In genomic region chr12:5043589-5044419, GRCh38 we compare ENCODE assay signal across 11 cellular contexts. TPM values are rescaled to one million over a fixed set of nuclear protein-coding genes. Genes with fewer than 3 reads are reported as not detected.
DNase-seq lines count a peak whose midpoint lies in the region; ATAC-seq and TF ChIP-seq lines count a peak whose summit lies in the region.
"Had no signal": no experiment of that assay in that cellular context is flagged by ENCODE, and none has a peak within 500 bp of the region (broad histone marks: within the 10 kb centered on the region; RNA-seq: fewer than 3 reads in every experiment).

KCNA5 (plus strand) TSS chr12:5043879; CDS start chr12:5044148, 269 bp downstream.

- H3K18ac ChIP-seq in neuronal stem cell (ENCODE audit: low read length), result peak within 1 kb of the TSS; percentile 90

- intact Hi-C loops in heart left ventricle (cut with DNase I), result no loop called here

- WGBS in heart left ventricle, 4 donors, result 3 to 4% (median 3%) methylated on average over 37 to 68 of the region's 68 CpGs
- WGBS in neuronal stem cell (ENCODE audit: extremely low coverage in 2 of 2, insufficient read length in 2 of 2, insufficient replicate concordance in 1 of 2), 2 donors, result no CpG with 5 or more reads among the region's 68 CpGs

- peak within 1 kb of the TSS; percentile 39 to 65 (median 53) for H3K4me3 ChIP-seq in BLaER1 treated with 17β-estradiol and CSF1 and Interleukin-3, amounts not matched to agents 10 nM and 100 nM
- H3K4me3 ChIP-seq in heart left ventricle (peak within 1 kb of the TSS; percentile 7 to 64 (median 52)), neuronal stem cell (ENCODE audit: low read length in 2 of 2) (peak within 1 kb of the TSS in 1 of 2 donors; percentile 75), MG63 (no peak within 1 kb of the TSS)

- H4K91ac ChIP-seq in neuronal stem cell (ENCODE audit: low read depth, low read length, poor library complexity), result no peak within 1 kb of the TSS

- peak within 1 kb of the TSS in 10 of 11 experiments; percentile 11 to 72 (median 60); a peak in 16 of 22 replicates for H3K9ac ChIP-seq in BLaER1 treated with 17β-estradiol and CSF1 and Interleukin-3, amounts not matched to agents 10 nM and 100 nM
- peak within 1 kb of the TSS; percentile 39 for H3K9ac ChIP-seq in neuronal stem cell (ENCODE audit: low read depth, low read length, poor library complexity)

- peak within 1 kb of the TSS; percentile 79 for H2BK15ac ChIP-seq in neuronal stem cell (ENCODE audit: low read length)

- H2BK120ac ChIP-seq in neuronal stem cell (ENCODE audit: low read depth, low read length), result peak within 1 kb of the TSS; percentile 4

- TF ChIP-seq CTCF in heart left ventricle (IDR thresholded peaks at IDR 0.05), result no peak

- H3K4me2 ChIP-seq in BLaER1 treated with 17β-estradiol and CSF1 and Interleukin-3, amounts not matched to agents 10 nM and 100 nM, result peak within 1 kb of the TSS; percentile 78 to 99 (median 93)
- peak within 1 kb of the TSS; percentile 86 for H3K4me2 ChIP-seq in neuronal stem cell (ENCODE audit: insufficient read depth, low read length, poor library complexity, severe bottlenecking)

- H3K4ac ChIP-seq in neuronal stem cell (ENCODE audit: low read length), result no peak within 1 kb of the TSS

- peak within 1 kb of the TSS; percentile 97 for H3K14ac ChIP-seq in neuronal stem cell (ENCODE audit: low read length)

- peaks cover 12 to 89% (median 77%) of the 10 kb centered on the region in 10 experiments; a peak in 19 of 20 replicates for H3K4me1 ChIP-seq in BLaER1 treated with 17β-estradiol and CSF1 and Interleukin-3, amounts not matched to agents 10 nM and 100 nM
- H3K4me1 ChIP-seq in heart left ventricle, result peaks cover 0 to 40% (median 16%) of the 10 kb centered on the region in 12 donors
- H3K4me1 ChIP-seq in neuronal stem cell (ENCODE audit: control insufficient read depth in 2 of 2, insufficient read depth in 1 of 2, low read depth in 1 of 2, low read length in 2 of 2), result peaks cover 0 to 11% of the 10 kb centered on the region in 2 donors
- H3K4me1 ChIP-seq: BE2C had no signal

- peaks cover 0 to 9% (median 0%) of the 10 kb centered on the region in 11 experiments; a peak in 2 of 22 replicates for H4K20me1 ChIP-seq in BLaER1 treated with 17β-estradiol and CSF1 and Interleukin-3, amounts not matched to agents 10 nM and 100 nM

- ATAC-seq in heart left ventricle (peak; percentile 39 to 61 (median 56)), HG03159 (IDR thresholded peaks at IDR 0.05; ENCODE audit: unreplicated experiment) (no peak), HG02970 (IDR thresholded peaks at IDR 0.05; ENCODE audit: low FRiP score, unreplicated experiment) (no peak)

- H4K8ac ChIP-seq in neuronal stem cell (ENCODE audit: low read depth, low read length), result no peak within 1 kb of the TSS

- H3K79me1 ChIP-seq in neuronal stem cell (ENCODE audit: low read depth, low read length), result no peaks in the 10 kb centered on the region

- H3K27me3 ChIP-seq in BLaER1 treated with 17β-estradiol and CSF1 and Interleukin-3, amounts not matched to agents 10 nM and 100 nM, result peaks cover 0 to 64% (median 0%) of the 10 kb centered on the region in 11 experiments; a peak in 9 of 22 replicates
- H3K27me3 ChIP-seq in heart left ventricle (peaks cover 0 to 26% (median 12%) of the 10 kb centered on the region in 9 donors), neuronal stem cell (ENCODE audit: control insufficient read depth in 3 of 3, insufficient read depth in 3 of 3, low read depth in 1 of 3, low read length in 3 of 3) (peaks cover 13 to 67% (median 39%) of the 10 kb centered on the region in 3 experiments), MG63 (peaks cover 30% of the 10 kb centered on the region)

- DNase-seq in NCI-H2107 treated with DMSO at 0.1 percent for 48 hours (lab: John Stamatoyannopoulos, UW; ENCODE audit: unreplicated experiment) (peak; percentile 27), heart left ventricle (peak; percentile 40 to 58 (median 42)), neuronal stem cell (ENCODE audit: low spot score) (peak; percentile 37), MG63 (no peak)
- DNase-seq in effector CD4-positive, alpha-beta T cell, result no peak
- DNase-seq: BE2C, NCI-H510A had no signal

- peak within 1 kb of the TSS; percentile 40 for H2BK5ac ChIP-seq in neuronal stem cell (ENCODE audit: low read length)

- no peak for TF ChIP-seq POLR2A in heart left ventricle (IDR thresholded peaks at IDR 0.05)

- H3K9me3 ChIP-seq in BLaER1 treated with 17β-estradiol and CSF1 and Interleukin-3, amounts not matched to agents 10 nM and 100 nM (replicated peaks in 1 of 11), result peaks cover 0 to 17% (median 9%) of the 10 kb centered on the region in 11 experiments; a peak in 13 of 22 replicates
- H3K9me3 ChIP-seq in heart left ventricle (no peaks in the 10 kb centered on the region), neuronal stem cell (replicated peaks in 1 of 2; ENCODE audit: control insufficient read depth in 2 of 2, insufficient read depth in 1 of 2, low read depth in 1 of 2, low read length in 2 of 2) (peaks cover 0 to 6% of the 10 kb centered on the region in 2 donors), MG63 (no peaks in the 10 kb centered on the region)
- H3K9me3 ChIP-seq: BE2C had no signal

- H3K36me3 ChIP-seq in BLaER1 treated with 17β-estradiol and CSF1 and Interleukin-3, amounts not matched to agents 10 nM and 100 nM, result no peaks in the 10 kb centered on the region
- H3K36me3 ChIP-seq in heart left ventricle (no peaks in the 10 kb centered on the region), neuronal stem cell (replicated peaks in 1 of 2; ENCODE audit: control insufficient read depth in 2 of 2, insufficient read depth in 2 of 2, low read length in 2 of 2) (no peaks in the 10 kb centered on the region), MG63 (no peaks in the 10 kb centered on the region)
- H3K36me3 ChIP-seq: BE2C had no signal

- peak within 1 kb of the TSS; percentile 31 for H2BK12ac ChIP-seq in neuronal stem cell (ENCODE audit: low read length)

- peak within 1 kb of the TSS; percentile 71 for H2AK5ac ChIP-seq in neuronal stem cell (ENCODE audit: low read depth, low read length)

- peak within 1 kb of the TSS; percentile 49 for H3K23ac ChIP-seq in neuronal stem cell (ENCODE audit: low read depth, low read length, poor library complexity)

- H2AFZ ChIP-seq in neuronal stem cell (ENCODE audit: low read length), result peak within 1 kb of the TSS; percentile 61

- peak within 1 kb of the TSS in 8 of 11 experiments; percentile 15 to 71 (median 56); a peak in 12 of 22 replicates for H3K27ac ChIP-seq in BLaER1 treated with 17β-estradiol and CSF1 and Interleukin-3, amounts not matched to agents 10 nM and 100 nM
- peak within 1 kb of the TSS in 10 of 12 donors; percentile 17 to 83 (median 52) for H3K27ac ChIP-seq in heart left ventricle
- H3K27ac ChIP-seq in neuronal stem cell (replicated peaks; ENCODE audit: low read length), result no peak within 1 kb of the TSS

RNA-seq across cellular contexts. Expression of gene KCNA5, which starts in this region (rescaled TPM):
- total RNA-seq in heart left ventricle, result 1 to 10 TPM in 8 of 9 donors, under 1 TPM in 1; 0.84 to 4.4 (median 2.5) TPM
- polyA plus RNA-seq in heart left ventricle, result 1 to 10 TPM; 1.7 to 1.8 TPM
- 0.21 TPM for polyA plus RNA-seq in neuronal stem cell (2013, experiment 1 of 2)
- polyA plus RNA-seq in neuronal stem cell (2013, experiment 2 of 2), result 0.28 TPM
- total RNA-seq in MG63 (2014; rRNA removed; shearing (Covaris generic); ENCODE audit: low replicate concordance), result not detected in 2 replicates
- total RNA-seq: lung microvascular endothelial cell had no signal

Comparison
In these comparisons a context has a peak if more than half of its experiments do, and no peak if none do; other contexts are left out.
1. DNase-seq: peak in NCI-H2107 treated with DMSO at 0.1 percent for 48 hours (single experiment), heart left ventricle (5 of 5) and neuronal stem cell (single experiment); none in effector CD4-positive, alpha-beta T cell (single experiment) and MG63 (single experiment).
2. ATAC-seq: peak in heart left ventricle (4 of 4); none in HG03159 (single experiment) and HG02970 (single experiment).